ENCODE assay signal across 19 cellular contexts in genomic region chr5:68444048-68444447, GRCh38.
"Had no signal": no experiment of that assay in that cellular context is flagged by ENCODE, and none has a peak within 500 bp of the region (broad histone marks: within the 10 kb centered on the region; RNA-seq: fewer than 3 reads in every experiment).

No MANE protein-coding gene starts in this region.

- DNase-seq: activated CD4-positive, alpha-beta T cell treated with anti-CD3 and anti-CD28 coated beads for 36 hours; activated CD8-positive, alpha-beta T cell treated with anti-CD3 and anti-CD28 coated beads for 36 hours; activated effector memory CD4-positive, alpha-beta T cell treated with anti-CD3 and anti-CD28 coated beads, Interleukin-2, amount 50 U/mL, for 16 hours; activated T-cell treated with anti-CD3 and anti-CD28 coated beads, Interleukin-2, amount 50 U/mL, for 4 hours; amygdala; cerebellar nuclear complex; effector memory CD8-positive, alpha-beta T cell; hippocampal formation; kidney; left lung; mesendoderm; nephron progenitor cell; stimulated activated CD4-positive, alpha-beta T cell treated with anti-CD3 and anti-CD28 coated beads, Interleukin-12 subunit alpha, Interleukin-12 subunit beta, amount 100 ng/mL, for 4 hours; stimulated activated CD4-positive, alpha-beta T cell treated with anti-CD3 and anti-CD28 coated beads, Interleukin-4, amount 100 ng/mL, for 1 hour; stimulated activated naive B cell treated with anti-CD40 and anti-IgM and Interleukin-4, amounts not matched to agents 10 μg/mL and 1 μg/mL and 100 μg/mL, for 72 hours; T-helper 17 cell had no signal

- H3K9me3 ChIP-seq: left lung, tibial nerve, vagina had no signal

- H3K27me3 ChIP-seq: left lung, tibial nerve, vagina had no signal

- ATAC-seq: activated CD4-positive, alpha-beta T cell treated with anti-CD3 and anti-CD28 coated beads for 36 hours; activated CD8-positive, alpha-beta T cell treated with anti-CD3 and anti-CD28 coated beads for 36 hours; activated naive CD4-positive, alpha-beta T cell treated with anti-CD3 and anti-CD28 coated beads, Interleukin-2, amount 50 U/mL, for 72 hours; activated T-cell treated with anti-CD3 and anti-CD28 coated beads, Interleukin-2, amount 50 U/mL, for 4 hours; effector memory CD8-positive, alpha-beta T cell; left lung; stimulated activated naive B cell treated with anti-CD40 and anti-IgM and Interleukin-4, amounts not matched to agents 10 μg/mL and 1 μg/mL and 100 μg/mL, for 72 hours; T-helper 17 cell had no signal

- H3K36me3 ChIP-seq: left lung, tibial nerve, vagina had no signal

- H3K4me3 ChIP-seq: left lung, tibial nerve, vagina had no signal
